3 cellular contexts compared by ENCODE assay signal in the genomic region with DNA sequence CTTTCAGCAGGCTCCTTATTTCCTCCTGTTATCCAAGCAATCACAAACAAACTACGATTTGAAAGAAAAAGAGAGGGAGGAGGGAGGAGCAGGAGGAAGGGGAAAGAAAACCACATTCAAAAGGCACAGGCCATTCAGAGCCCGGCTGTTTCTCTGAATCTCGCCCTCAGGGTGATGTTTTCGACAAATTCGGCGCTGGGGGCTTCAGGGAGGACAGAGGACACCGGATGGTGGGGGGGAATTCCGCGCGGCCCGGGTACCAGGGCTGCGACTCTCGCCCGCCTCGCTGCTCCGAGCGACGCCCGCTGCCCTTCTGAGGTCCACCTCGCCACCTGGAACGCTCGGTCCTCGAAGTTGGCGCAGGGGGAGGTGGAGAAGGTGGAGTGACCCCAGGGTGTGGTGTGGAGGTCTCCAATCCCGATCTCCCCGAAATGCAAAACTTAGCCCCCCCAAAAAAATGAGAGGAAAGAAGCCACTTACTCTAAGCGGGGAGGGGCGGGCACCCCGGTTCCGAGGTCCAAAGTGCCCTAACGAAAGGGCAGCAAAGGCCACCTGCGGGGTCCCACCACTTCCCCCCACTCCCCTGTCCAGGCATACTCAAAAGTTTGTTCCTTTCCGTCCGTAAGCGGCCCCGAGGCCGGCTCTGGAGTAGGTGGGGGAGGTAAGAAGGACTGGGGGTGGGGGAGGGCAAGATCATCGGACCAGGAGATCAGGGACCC.
TF ChIP-seq lines count a peak whose summit lies in the region.

No MANE protein-coding gene starts in this region.

TF ChIP-seq in GM23338, 12 proteins besides CTCF, POLR2A, EP300 and RAD21 (continues in another document):
- TF ChIP-seq EZH2phosphoT487 (IDR thresholded peaks at IDR 0.05; ENCODE audit: unreplicated experiment) = no peak
- no peak for TF ChIP-seq CREB1 (CRISPR knock-in tag; IDR thresholded peaks at IDR 0.05; ENCODE audit: low read depth)
- TF ChIP-seq NANOG (IDR thresholded peaks at IDR 0.05; ENCODE audit: borderline replicate concordance) = no peak
- TF ChIP-seq, protein P1, sequence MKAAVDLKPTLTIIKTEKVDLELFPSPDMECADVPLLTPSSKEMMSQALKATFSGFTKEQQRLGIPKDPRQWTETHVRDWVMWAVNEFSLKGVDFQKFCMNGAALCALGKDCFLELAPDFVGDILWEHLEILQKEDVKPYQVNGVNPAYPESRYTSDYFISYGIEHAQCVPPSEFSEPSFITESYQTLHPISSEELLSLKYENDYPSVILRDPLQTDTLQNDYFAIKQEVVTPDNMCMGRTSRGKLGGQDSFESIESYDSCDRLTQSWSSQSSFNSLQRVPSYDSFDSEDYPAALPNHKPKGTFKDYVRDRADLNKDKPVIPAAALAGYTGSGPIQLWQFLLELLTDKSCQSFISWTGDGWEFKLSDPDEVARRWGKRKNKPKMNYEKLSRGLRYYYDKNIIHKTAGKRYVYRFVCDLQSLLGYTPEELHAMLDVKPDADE (IDR thresholded peaks at IDR 0.05) = no peak
- TF ChIP-seq EZH2 (IDR thresholded peaks at IDR 0.05; ENCODE audit: low read depth, unreplicated experiment) = no peak
- TF ChIP-seq STAT1 (IDR thresholded peaks at IDR 0.05; ENCODE audit: unreplicated experiment) = no peak
- no peak for TF ChIP-seq JUNB (IDR thresholded peaks at IDR 0.05; ENCODE audit: unreplicated experiment)

TF ChIP-seq in WTC11, 78 proteins besides CTCF, POLR2A, EP300 and RAD21:
- TF ChIP-seq KAT7 (CRISPR knock-in tag; IDR thresholded peaks at IDR 0.05; ENCODE audit: borderline replicate concordance) (peak; percentile 22; the same call in 1 of the 2 replicates), ETV6 (CRISPR knock-in tag; IDR thresholded peaks at IDR 0.05) (no peak), MYBL2 (CRISPR knock-in tag; IDR thresholded peaks at IDR 0.05) (0 out of 2 replicates have a peak, but pooled peaks have one; percentile 19), SP1 (CRISPR knock-in tag; conservative IDR thresholded peaks at IDR 0.05) (0 out of 2 replicates have a peak, but pooled peaks have one; percentile 6)

TF ChIP-seq in HepG2, 621 proteins besides CTCF, POLR2A, EP300 and RAD21 (continues in another document):
- TF ChIP-seq DNMT1 (CRISPR knock-in tag; IDR thresholded peaks at IDR 0.05) = 0 out of 2 replicates have a peak, but pooled peaks have one; percentile 29
- peak; percentile 27 for TF ChIP-seq RBM39 (IDR thresholded peaks at IDR 0.05; ENCODE audit: low read depth, low read length, poor library complexity, severe bottlenecking)
- TF ChIP-seq AGO2 (optimal IDR thresholded peaks at IDR 0.05; ENCODE audit: low read depth, low read length) = peak; percentile 85
- no peak for TF ChIP-seq IRX3 (CRISPR knock-in tag; IDR thresholded peaks at IDR 0.05; ENCODE audit: borderline replicate concordance, low read depth)
- TF ChIP-seq, protein P2, sequence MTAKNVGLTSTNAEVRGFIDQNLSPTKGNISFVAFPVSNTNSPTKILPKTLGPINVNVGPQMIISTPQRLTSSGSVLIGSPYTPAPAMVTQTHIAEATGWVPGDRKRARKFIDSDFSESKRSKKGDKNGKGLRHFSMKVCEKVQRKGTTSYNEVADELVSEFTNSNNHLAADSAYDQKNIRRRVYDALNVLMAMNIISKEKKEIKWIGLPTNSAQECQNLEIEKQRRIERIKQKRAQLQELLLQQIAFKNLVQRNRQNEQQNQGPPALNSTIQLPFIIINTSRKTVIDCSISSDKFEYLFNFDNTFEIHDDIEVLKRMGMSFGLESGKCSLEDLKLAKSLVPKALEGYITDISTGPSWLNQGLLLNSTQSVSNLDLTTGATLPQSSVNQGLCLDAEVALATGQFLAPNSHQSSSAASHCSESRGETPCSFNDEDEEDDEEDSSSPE (CRISPR knock-in tag; IDR thresholded peaks at IDR 0.05) = peak; percentile 35; the same call in 1 of the 2 replicates
- TF ChIP-seq KDM2A (CRISPR knock-in tag; IDR thresholded peaks at IDR 0.05; ENCODE audit: borderline replicate concordance, low read depth) = peak; percentile 30; the same call in 1 of the 2 replicates
- 0 out of 2 replicates have a peak, but pooled peaks have one; percentile 65 for TF ChIP-seq ZNF768 (CRISPR knock-in tag; IDR thresholded peaks at IDR 0.05)
- TF ChIP-seq, protein P3, sequence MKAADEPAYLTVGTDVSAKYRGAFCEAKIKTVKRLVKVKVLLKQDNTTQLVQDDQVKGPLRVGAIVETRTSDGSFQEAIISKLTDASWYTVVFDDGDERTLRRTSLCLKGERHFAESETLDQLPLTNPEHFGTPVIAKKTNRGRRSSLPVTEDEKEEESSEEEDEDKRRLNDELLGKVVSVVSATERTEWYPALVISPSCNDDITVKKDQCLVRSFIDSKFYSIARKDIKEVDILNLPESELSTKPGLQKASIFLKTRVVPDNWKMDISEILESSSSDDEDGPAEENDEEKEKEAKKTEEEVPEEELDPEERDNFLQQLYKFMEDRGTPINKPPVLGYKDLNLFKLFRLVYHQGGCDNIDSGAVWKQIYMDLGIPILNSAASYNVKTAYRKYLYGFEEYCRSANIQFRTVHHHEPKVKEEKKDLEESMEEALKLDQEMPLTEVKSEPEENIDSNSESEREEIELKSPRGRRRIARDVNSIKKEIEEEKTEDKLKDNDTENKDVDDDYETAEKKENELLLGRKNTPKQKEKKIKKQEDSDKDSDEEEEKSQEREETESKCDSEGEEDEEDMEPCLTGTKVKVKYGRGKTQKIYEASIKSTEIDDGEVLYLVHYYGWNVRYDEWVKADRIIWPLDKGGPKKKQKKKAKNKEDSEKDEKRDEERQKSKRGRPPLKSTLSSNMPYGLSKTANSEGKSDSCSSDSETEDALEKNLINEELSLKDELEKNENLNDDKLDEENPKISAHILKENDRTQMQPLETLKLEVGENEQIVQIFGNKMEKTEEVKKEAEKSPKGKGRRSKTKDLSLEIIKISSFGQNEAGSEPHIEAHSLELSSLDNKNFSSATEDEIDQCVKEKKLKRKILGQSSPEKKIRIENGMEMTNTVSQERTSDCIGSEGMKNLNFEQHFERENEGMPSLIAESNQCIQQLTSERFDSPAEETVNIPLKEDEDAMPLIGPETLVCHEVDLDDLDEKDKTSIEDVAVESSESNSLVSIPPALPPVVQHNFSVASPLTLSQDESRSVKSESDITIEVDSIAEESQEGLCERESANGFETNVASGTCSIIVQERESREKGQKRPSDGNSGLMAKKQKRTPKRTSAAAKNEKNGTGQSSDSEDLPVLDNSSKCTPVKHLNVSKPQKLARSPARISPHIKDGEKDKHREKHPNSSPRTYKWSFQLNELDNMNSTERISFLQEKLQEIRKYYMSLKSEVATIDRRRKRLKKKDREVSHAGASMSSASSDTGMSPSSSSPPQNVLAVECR (CRISPR knock-in tag; IDR thresholded peaks at IDR 0.05; ENCODE audit: borderline replicate concordance) = 0 out of 2 replicates have a peak, but pooled peaks have one; percentile 4
- TF ChIP-seq, protein P4, sequence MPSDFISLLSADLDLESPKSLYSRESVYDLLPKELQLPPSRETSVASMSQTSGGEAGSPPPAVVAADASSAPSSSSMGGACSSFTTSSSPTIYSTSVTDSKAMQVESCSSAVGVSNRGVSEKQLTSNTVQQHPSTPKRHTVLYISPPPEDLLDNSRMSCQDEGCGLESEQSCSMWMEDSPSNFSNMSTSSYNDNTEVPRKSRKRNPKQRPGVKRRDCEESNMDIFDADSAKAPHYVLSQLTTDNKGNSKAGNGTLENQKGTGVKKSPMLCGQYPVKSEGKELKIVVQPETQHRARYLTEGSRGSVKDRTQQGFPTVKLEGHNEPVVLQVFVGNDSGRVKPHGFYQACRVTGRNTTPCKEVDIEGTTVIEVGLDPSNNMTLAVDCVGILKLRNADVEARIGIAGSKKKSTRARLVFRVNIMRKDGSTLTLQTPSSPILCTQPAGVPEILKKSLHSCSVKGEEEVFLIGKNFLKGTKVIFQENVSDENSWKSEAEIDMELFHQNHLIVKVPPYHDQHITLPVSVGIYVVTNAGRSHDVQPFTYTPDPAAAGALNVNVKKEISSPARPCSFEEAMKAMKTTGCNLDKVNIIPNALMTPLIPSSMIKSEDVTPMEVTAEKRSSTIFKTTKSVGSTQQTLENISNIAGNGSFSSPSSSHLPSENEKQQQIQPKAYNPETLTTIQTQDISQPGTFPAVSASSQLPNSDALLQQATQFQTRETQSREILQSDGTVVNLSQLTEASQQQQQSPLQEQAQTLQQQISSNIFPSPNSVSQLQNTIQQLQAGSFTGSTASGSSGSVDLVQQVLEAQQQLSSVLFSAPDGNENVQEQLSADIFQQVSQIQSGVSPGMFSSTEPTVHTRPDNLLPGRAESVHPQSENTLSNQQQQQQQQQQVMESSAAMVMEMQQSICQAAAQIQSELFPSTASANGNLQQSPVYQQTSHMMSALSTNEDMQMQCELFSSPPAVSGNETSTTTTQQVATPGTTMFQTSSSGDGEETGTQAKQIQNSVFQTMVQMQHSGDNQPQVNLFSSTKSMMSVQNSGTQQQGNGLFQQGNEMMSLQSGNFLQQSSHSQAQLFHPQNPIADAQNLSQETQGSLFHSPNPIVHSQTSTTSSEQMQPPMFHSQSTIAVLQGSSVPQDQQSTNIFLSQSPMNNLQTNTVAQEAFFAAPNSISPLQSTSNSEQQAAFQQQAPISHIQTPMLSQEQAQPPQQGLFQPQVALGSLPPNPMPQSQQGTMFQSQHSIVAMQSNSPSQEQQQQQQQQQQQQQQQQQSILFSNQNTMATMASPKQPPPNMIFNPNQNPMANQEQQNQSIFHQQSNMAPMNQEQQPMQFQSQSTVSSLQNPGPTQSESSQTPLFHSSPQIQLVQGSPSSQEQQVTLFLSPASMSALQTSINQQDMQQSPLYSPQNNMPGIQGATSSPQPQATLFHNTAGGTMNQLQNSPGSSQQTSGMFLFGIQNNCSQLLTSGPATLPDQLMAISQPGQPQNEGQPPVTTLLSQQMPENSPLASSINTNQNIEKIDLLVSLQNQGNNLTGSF (CRISPR knock-in tag; IDR thresholded peaks at IDR 0.05) = 0 out of 2 replicates have a peak, but pooled peaks have one; percentile 58
- peak; percentile 42; the same call in 1 of the 2 replicates for TF ChIP-seq ZNF501 (CRISPR knock-in tag; IDR thresholded peaks at IDR 0.05)
- 0 out of 2 replicates have a peak, but pooled peaks have one; percentile 34 for TF ChIP-seq ZNF292 (CRISPR knock-in tag; IDR thresholded peaks at IDR 0.05; ENCODE audit: borderline replicate concordance, low read depth)
- TF ChIP-seq ZNF839 (CRISPR knock-in tag; IDR thresholded peaks at IDR 0.05; ENCODE audit: borderline replicate concordance) = peak; percentile 63; the same call in 1 of the 2 replicates
- TF ChIP-seq, protein P5, sequence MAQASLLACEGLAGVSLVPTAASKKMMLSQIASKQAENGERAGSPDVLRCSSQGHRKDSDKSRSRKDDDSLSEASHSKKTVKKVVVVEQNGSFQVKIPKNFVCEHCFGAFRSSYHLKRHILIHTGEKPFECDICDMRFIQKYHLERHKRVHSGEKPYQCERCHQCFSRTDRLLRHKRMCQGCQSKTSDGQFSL (CRISPR knock-in tag; IDR thresholded peaks at IDR 0.05) = peak; percentile 86
- 0 out of 2 replicates have a peak, but pooled peaks have one; percentile 30 for TF ChIP-seq TRIM24 (CRISPR knock-in tag; IDR thresholded peaks at IDR 0.05)
- TF ChIP-seq ZNF225 (CRISPR knock-in tag; IDR thresholded peaks at IDR 0.05) = 0 out of 2 replicates have a peak, but pooled peaks have one; percentile 37
- TF ChIP-seq, protein P6, sequence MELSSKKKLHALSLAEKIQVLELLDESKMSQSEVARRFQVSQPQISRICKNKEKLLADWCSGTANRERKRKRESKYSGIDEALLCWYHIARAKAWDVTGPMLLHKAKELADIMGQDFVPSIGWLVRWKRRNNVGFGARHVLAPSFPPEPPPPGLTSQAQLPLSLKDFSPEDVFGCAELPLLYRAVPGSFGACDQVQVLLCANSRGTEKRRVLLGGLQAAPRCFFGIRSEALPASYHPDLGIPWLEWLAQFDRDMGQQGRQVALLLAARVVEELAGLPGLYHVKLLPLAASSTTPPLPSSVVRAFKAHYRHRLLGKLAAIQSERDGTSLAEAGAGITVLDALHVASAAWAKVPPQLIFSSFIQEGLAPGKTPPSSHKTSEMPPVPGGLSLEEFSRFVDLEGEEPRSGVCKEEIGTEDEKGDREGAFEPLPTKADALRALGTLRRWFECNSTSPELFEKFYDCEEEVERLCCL (CRISPR knock-in tag; IDR thresholded peaks at IDR 0.05; ENCODE audit: borderline replicate concordance) = no peak
- 0 out of 2 replicates have a peak, but pooled peaks have one; percentile 52 for TF ChIP-seq ZNF550 (CRISPR knock-in tag; IDR thresholded peaks at IDR 0.05; ENCODE audit: borderline replicate concordance)
- TF ChIP-seq ZNF20 (CRISPR knock-in tag; IDR thresholded peaks at IDR 0.05) = 0 out of 2 replicates have a peak, but pooled peaks have one; percentile 45
- peak; percentile 23; the same call in 1 of the 2 replicates for TF ChIP-seq KMT2A (CRISPR knock-in tag; IDR thresholded peaks at IDR 0.05)
- TF ChIP-seq CBX1 (IDR thresholded peaks at IDR 0.05; ENCODE audit: low read depth) = no peak
- peak; percentile 90; the same call in 1 of the 2 replicates for TF ChIP-seq ZNF83 (CRISPR knock-in tag; IDR thresholded peaks at IDR 0.05; ENCODE audit: borderline replicate concordance)
- TF ChIP-seq, protein P7, sequence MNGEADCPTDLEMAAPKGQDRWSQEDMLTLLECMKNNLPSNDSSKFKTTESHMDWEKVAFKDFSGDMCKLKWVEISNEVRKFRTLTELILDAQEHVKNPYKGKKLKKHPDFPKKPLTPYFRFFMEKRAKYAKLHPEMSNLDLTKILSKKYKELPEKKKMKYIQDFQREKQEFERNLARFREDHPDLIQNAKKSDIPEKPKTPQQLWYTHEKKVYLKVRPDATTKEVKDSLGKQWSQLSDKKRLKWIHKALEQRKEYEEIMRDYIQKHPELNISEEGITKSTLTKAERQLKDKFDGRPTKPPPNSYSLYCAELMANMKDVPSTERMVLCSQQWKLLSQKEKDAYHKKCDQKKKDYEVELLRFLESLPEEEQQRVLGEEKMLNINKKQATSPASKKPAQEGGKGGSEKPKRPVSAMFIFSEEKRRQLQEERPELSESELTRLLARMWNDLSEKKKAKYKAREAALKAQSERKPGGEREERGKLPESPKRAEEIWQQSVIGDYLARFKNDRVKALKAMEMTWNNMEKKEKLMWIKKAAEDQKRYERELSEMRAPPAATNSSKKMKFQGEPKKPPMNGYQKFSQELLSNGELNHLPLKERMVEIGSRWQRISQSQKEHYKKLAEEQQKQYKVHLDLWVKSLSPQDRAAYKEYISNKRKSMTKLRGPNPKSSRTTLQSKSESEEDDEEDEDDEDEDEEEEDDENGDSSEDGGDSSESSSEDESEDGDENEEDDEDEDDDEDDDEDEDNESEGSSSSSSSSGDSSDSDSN (CRISPR knock-in tag; IDR thresholded peaks at IDR 0.05) = peak; percentile 77
- 0 out of 2 replicates have a peak, but pooled peaks have one; percentile 25 for TF ChIP-seq ZNF607 (CRISPR knock-in tag; IDR thresholded peaks at IDR 0.05; ENCODE audit: borderline replicate concordance)
- no peak for TF ChIP-seq NR2F6 (IDR thresholded peaks at IDR 0.05)
- peak; percentile 14; the same call in 1 of the 2 replicates for TF ChIP-seq NR2F6 (CRISPR knock-in tag; IDR thresholded peaks at IDR 0.05)
- 0 out of 2 replicates have a peak, but pooled peaks have one; percentile 3 for TF ChIP-seq TBX2 (CRISPR knock-in tag; IDR thresholded peaks at IDR 0.05; ENCODE audit: borderline replicate concordance)
- no peak for TF ChIP-seq KAT8 (CRISPR knock-in tag; IDR thresholded peaks at IDR 0.05)
- TF ChIP-seq SALL1 (CRISPR knock-in tag; IDR thresholded peaks at IDR 0.05) = peak; percentile 47
- TF ChIP-seq, protein P8, sequence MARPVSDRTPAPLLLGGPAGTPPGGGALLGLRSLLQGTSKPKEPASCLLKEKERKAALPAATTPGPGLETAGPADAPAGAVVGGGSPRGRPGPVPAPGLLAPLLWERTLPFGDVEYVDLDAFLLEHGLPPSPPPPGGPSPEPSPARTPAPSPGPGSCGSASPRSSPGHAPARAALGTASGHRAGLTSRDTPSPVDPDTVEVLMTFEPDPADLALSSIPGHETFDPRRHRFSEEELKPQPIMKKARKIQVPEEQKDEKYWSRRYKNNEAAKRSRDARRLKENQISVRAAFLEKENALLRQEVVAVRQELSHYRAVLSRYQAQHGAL (CRISPR knock-in tag; IDR thresholded peaks at IDR 0.05; ENCODE audit: not compliant biosample characterization) = no peak
- no peak for TF ChIP-seq HOXD1 (CRISPR knock-in tag; IDR thresholded peaks at IDR 0.05)
